Comparison of ENCODE assay signal across 1 cellular context in genomic region chr2:39897273-39897672, GRCh38.
TF ChIP-seq lines count a peak whose summit lies in the region.

No MANE protein-coding gene starts in this region.

TF ChIP-seq in K562, 482 proteins besides CTCF, POLR2A, EP300 and RAD21 (continued from another document):
- no peak for TF ChIP-seq E4F1 (CRISPR knock-in tag; IDR thresholded peaks at IDR 0.05; ENCODE audit: borderline replicate concordance)
